ENCODE assay signal across 9 cellular contexts in the genomic region with DNA sequence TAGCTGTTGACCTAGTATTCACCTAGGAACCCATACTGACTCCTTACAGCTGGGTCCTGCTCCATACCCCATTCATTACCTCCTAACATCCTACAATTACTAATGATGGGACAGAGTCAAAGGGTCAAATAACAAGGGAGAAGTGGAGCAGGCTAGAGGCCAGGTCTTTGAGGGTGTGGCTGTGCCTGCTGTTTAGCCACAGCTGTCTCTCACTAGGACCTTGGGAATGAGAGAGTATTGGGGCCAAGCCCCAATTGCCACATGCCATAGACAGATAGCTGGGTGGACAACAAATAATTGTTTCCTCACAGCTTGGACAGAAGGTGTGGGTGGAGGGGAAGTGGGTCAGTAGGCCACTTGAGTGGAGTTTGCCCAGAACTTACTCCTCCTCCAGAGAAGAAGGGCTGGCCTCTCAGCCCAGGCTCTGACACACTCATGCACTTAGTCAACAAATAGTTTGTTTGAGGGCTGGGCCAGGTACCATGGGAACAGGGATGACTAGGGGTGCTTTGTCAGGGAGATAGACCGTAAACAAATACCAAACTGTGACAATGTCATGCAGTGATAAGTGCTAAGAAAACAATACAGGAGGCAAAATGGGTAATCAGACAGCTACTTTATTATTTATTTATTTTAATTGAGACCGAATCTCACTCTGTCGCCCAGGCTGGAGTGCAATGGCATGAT. TPM values are rescaled to one million over a fixed set of nuclear protein-coding genes. Genes with fewer than 3 reads are reported as not detected.
DNase-seq lines count a peak whose midpoint lies in the region; ATAC-seq and TF ChIP-seq lines count a peak whose summit lies in the region.
"Had no signal": no experiment of that assay in that cellular context is flagged by ENCODE, and none has a peak within 500 bp of the region (broad histone marks: within the 10 kb centered on the region; RNA-seq: fewer than 3 reads in every experiment).

No MANE protein-coding gene starts in this region.

- H3K27me3 Mint-ChIP-seq in type B pancreatic cell = no peaks in the 10 kb centered on the region

- H3K4me1 Mint-ChIP-seq in type B pancreatic cell (ENCODE audit: unreplicated experiment) = peaks cover 32% of the 10 kb centered on the region

- H3K4me2 ChIP-seq in PC-3 (ENCODE audit: low read length) = peak overlapping the region; percentile 75

- TF ChIP-seq CTCF in PC-3 (conservative IDR thresholded peaks at IDR 0.05; ENCODE audit: low read depth, low read length) (no peak), lower lobe of right lung (IDR thresholded peaks at IDR 0.05) (no peak), type B pancreatic cell (conservative IDR thresholded peaks at IDR 0.05) (no peak)

- no peaks in the 10 kb centered on the region for H3K9me2 ChIP-seq in PC-3 (replicated peaks; ENCODE audit: low read length)

- H2AFZ ChIP-seq in PC-3 (ENCODE audit: low read length) = no peak overlapping the region

- H3K27ac ChIP-seq in PC-3 (ENCODE audit: low read length) = peak overlapping the region; percentile 97
- H3K27ac ChIP-seq in lower lobe of right lung = peak overlapping the region; percentile 92

- H3K36me3 Mint-ChIP-seq in type B pancreatic cell = peaks cover 12% of the 10 kb centered on the region

- peaks cover 10% of the 10 kb centered on the region for H3K36me3 ChIP-seq in PC-3 (ENCODE audit: low read depth, low read length)
- H3K36me3 ChIP-seq in lower lobe of right lung = peaks cover 23% of the 10 kb centered on the region

- H3F3A ChIP-seq in PC-3 (ENCODE audit: low read length, unreplicated experiment) = no peaks in the 10 kb centered on the region

- H3K4me1 ChIP-seq in PC-3 (ENCODE audit: insufficient read depth, low read length) = peaks cover 41% of the 10 kb centered on the region
- H3K4me1 ChIP-seq in lower lobe of right lung = peaks cover 54% of the 10 kb centered on the region

- POLR2A ChIA-PET in PC-3 (lab: Charles Lee; ENCODE audit: unreplicated experiment) = no interaction called here

- H3K9me3 ChIP-seq in PC-3 (ENCODE audit: low read length) (no peaks in the 10 kb centered on the region), lower lobe of right lung (no peaks in the 10 kb centered on the region)

- ATAC-seq in PC-3 = peak; percentile 95
- peak; percentile 96 to 97 for ATAC-seq in lower lobe of right lung

- H3K4me3 ChIP-seq in PC-3 (ENCODE audit: low read length) (no peak overlapping the region), lower lobe of right lung (no peak overlapping the region)

- peak overlapping the region; percentile 35 for H3K4me3 Mint-ChIP-seq in type B pancreatic cell

- peak; percentile 40 for DNase-seq in activated CD4-positive, alpha-beta T cell treated with anti-CD3 and anti-CD28 coated beads for 48 hours
- DNase-seq in activated CD4-positive, alpha-beta T cell treated with anti-CD3 and anti-CD28 coated beads for 1 hour = no peak
- DNase-seq in PC-3 (peak; percentile 95), dermis microvascular lymphatic vessel endothelial cell (ENCODE audit: low read depth in 2 of 2) (peak; percentile 85 to 95), lower lobe of right lung (peak; percentile 89), type B pancreatic cell (ENCODE audit: extremely low spot score, unreplicated experiment) (no peak), DMS 273 (lab: John Stamatoyannopoulos, UW; ENCODE audit: unreplicated experiment) (no peak)
- DNase-seq in effector CD8-positive, alpha-beta T cell (lab: John Stamatoyannopoulos, UW) = no peak
- DNase-seq: DND-41 had no signal

- TSS peak; percentile 63 for BruUV-seq in PC-3 (replicated peaks; lab: Mats Ljungman, UMichigan)

- peaks cover 7% of the 10 kb centered on the region; the same call in 1 of the 2 replicates for H4K20me1 ChIP-seq in PC-3 (ENCODE audit: low read length)

- H3K9ac ChIP-seq in PC-3 (ENCODE audit: low read length) = peak overlapping the region; percentile 81

- no peaks in the 10 kb centered on the region for H3K9me3 Mint-ChIP-seq in type B pancreatic cell

- CTCF ChIA-PET in PC-3 (lab: Charles Lee) = interaction anchor here (0.7 to 1.1 kb wide), 2 partner anchors 14 to 41 kb away, joined by 4 to 5 read pairs; no protein-coding TSS in a partner anchor

- H3K27ac Mint-ChIP-seq in type B pancreatic cell = peak overlapping the region; percentile 89

- H3K27me3 ChIP-seq in PC-3 (ENCODE audit: low read length) (no peaks in the 10 kb centered on the region), lower lobe of right lung (ENCODE audit: low read depth) (no peaks in the 10 kb centered on the region)

- intact Hi-C loops in PC-3 (cut with micrococcal nuclease) (no loop called here), lower lobe of right lung (cut with DNase I) (no loop called here)

- H3K79me2 ChIP-seq in PC-3 (ENCODE audit: low read length) = peaks cover 97% of the 10 kb centered on the region

RNA-seq across cellular contexts. Expression of gene CENPT, which starts 10.2 kb away (rescaled TPM):
- 31.8 and 35.1 TPM in 2 replicates for total RNA-seq in PC-3 (2014; rRNA removed)
- total RNA-seq in dermis microvascular lymphatic vessel endothelial cell = 14.5 and 20.0 TPM in 2 replicates
- total RNA-seq in lower lobe of right lung = 29.9 TPM
- 67.6 and 74.2 TPM in 2 replicates for total RNA-seq in type B pancreatic cell (ENCODE audit: low replicate concordance)

RNA-seq across cellular contexts. Expression of gene NUTF2, which starts 11.0 kb away (rescaled TPM):
- total RNA-seq in PC-3 (2014; rRNA removed) (98.5 and 167 TPM in 2 replicates), dermis microvascular lymphatic vessel endothelial cell (214 and 283 TPM in 2 replicates), lower lobe of right lung (55.8 TPM), type B pancreatic cell (ENCODE audit: low replicate concordance) (144 and 149 TPM in 2 replicates)

RNA-seq across cellular contexts. Expression of gene EDC4, which starts 15.2 kb away (rescaled TPM):
- total RNA-seq in PC-3 (2014; rRNA removed) (58.9 and 94.7 TPM in 2 replicates), dermis microvascular lymphatic vessel endothelial cell (52.2 and 64.1 TPM in 2 replicates), lower lobe of right lung (51.2 TPM), type B pancreatic cell (ENCODE audit: low replicate concordance) (77.5 and 81.1 TPM in 2 replicates)

RNA-seq across cellular contexts. Expression of gene THAP11, which starts 15.6 kb away (rescaled TPM):
- total RNA-seq in PC-3 (2014; rRNA removed) (39.1 and 39.8 TPM in 2 replicates), dermis microvascular lymphatic vessel endothelial cell (30.2 and 40.0 TPM in 2 replicates), lower lobe of right lung (26.1 TPM), type B pancreatic cell (ENCODE audit: low replicate concordance) (25.5 and 35.1 TPM in 2 replicates)

RNA-seq across cellular contexts. Expression of gene NRN1L, which starts 27.0 kb away (rescaled TPM):
- total RNA-seq in PC-3 (2014; rRNA removed) = not detected in 2 replicates
- 0.13 TPM in 2 replicates for total RNA-seq in dermis microvascular lymphatic vessel endothelial cell
- total RNA-seq in lower lobe of right lung = 1.7 TPM
- 0.80 and 1.1 TPM in 2 replicates for total RNA-seq in type B pancreatic cell (ENCODE audit: low replicate concordance)

Comparison
In these comparisons a context has a peak if more than half of its experiments do, and no peak if none do; other contexts are left out.
1. DNase-seq: peak in activated CD4-positive, alpha-beta T cell treated with anti-CD3 and anti-CD28 coated beads for 48 hours (single experiment), PC-3 (single experiment), dermis microvascular lymphatic vessel endothelial cell (2 of 2) and lower lobe of right lung (single experiment); none in activated CD4-positive, alpha-beta T cell treated with anti-CD3 and anti-CD28 coated beads for 1 hour (single experiment), type B pancreatic cell (single experiment), effector CD8-positive, alpha-beta T cell (single experiment) and DMS 273 (single experiment).